Comparison of ENCODE assay signal across 20 cellular contexts in the genomic region with DNA sequence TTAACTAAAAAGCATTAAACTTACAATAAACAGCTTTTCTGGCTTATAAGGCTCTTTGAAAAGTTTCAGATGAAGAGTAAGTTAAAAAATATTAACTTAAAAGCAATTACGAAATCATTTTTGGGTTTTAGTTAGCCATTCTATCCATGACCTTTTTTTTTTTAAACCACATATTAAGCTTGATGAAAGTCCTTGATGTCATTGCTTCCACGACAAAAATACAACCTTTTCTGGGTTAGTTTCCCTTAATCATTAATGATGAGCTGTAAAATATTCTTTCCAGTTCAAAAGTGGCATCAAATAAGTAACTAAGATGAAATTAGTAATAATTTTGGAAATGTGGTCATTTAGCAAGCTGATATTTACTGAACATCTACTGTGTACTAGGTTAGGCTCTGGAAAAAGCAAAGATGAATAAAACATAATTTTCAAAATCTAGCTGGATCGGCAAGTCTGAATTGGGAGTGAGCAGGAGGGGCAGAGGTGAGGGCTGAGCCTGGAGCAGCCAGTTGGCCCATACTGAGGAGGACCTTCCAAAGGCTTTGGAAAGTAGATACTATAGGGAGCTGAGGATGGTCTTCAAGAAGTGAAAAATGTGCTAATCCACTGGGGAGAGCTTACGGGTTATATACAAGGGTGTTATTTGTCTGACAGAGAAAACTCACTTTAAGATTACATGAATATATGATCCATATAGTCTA.
A peak's percentile ranks its signal among the peaks of the same experiment; 100 is the strongest.
DNase-seq lines count a peak whose midpoint lies in the region; ATAC-seq, FAIRE-seq and TF ChIP-seq lines count a peak whose summit lies in the region.
"Had no signal": no experiment of that assay in that cellular context is flagged by ENCODE, and none has a peak within 500 bp of the region (broad histone marks: within the 10 kb centered on the region; RNA-seq: fewer than 3 reads in every experiment).

No MANE protein-coding gene starts in this region.

- H3K9me3 ChIP-seq in IMR-90 (ENCODE audit: control insufficient read depth, insufficient read depth, low read length) (no peaks in the 10 kb centered on the region), esophagus muscularis mucosa (no peaks in the 10 kb centered on the region), muscle layer of duodenum (ENCODE audit: control insufficient read depth in 1 of 2, low read length in 2 of 2) (no peaks in the 10 kb centered on the region), uterus (no peaks in the 10 kb centered on the region)
- H3K9me3 ChIP-seq: right atrium auricular region had no signal

- H2BK120ac ChIP-seq in IMR-90 (ENCODE audit: low read depth, low read length), result 0 out of 2 replicates have a peak overlapping the region, but pooled peaks have one; percentile 3

- H2BK5ac ChIP-seq in IMR-90 (ENCODE audit: low read depth, low read length, poor library complexity, severe bottlenecking), result no peak overlapping the region

- peaks cover 15% of the 10 kb centered on the region for H3K4me1 ChIP-seq in IMR-90 (ENCODE audit: control insufficient read depth, insufficient read depth, low read length)
- peaks cover 3 to 65% (median 51%) of the 10 kb centered on the region in 4 donors for H3K4me1 ChIP-seq in esophagus muscularis mucosa
- H3K4me1 ChIP-seq in muscle layer of duodenum (ENCODE audit: control insufficient read depth in 1 of 2, insufficient read depth in 2 of 2, low read length in 2 of 2), result peaks cover 5 to 22% of the 10 kb centered on the region in 2 donors
- no peaks in the 10 kb centered on the region for H3K4me1 ChIP-seq in uterus

- H3K4me2 ChIP-seq in IMR-90 (ENCODE audit: low read depth, low read length), result no peak overlapping the region

- TF ChIP-seq RAD21 in IMR-90 (IDR thresholded peaks at IDR 0.05; ENCODE audit: low read length), result no peak

- no peaks in the 10 kb centered on the region for H3K9me1 ChIP-seq in IMR-90 (ENCODE audit: insufficient read depth, low read length)

- no peaks in the 10 kb centered on the region for H3K27me3 ChIP-seq in IMR-90 (ENCODE audit: control insufficient read depth, insufficient read depth, low read length)
- no peaks in the 10 kb centered on the region for H3K27me3 ChIP-seq in esophagus muscularis mucosa
- no peaks in the 10 kb centered on the region for H3K27me3 ChIP-seq in muscle layer of duodenum (ENCODE audit: low read depth, low read length)
- H3K27me3 ChIP-seq in uterus, result no peaks in the 10 kb centered on the region
- H3K27me3 ChIP-seq: right atrium auricular region had no signal

- dilution Hi-C loops in IMR-90 (cut with HindIII; ENCODE audit: low sequenced_read_pairs, unreplicated experiment), result no loop called here

- BruUV-seq in IMR-90 (replicated peaks; lab: Mats Ljungman, UMichigan), result no TSS peak

- no peak for TF ChIP-seq EP300 in esophagus muscularis mucosa (IDR thresholded peaks at IDR 0.05)

- no peak overlapping the region for H4K5ac ChIP-seq in IMR-90 (ENCODE audit: low read depth, low read length)

- POLR2A ChIA-PET in IMR-90 (lab: Charles Lee; ENCODE audit: unreplicated experiment), result interaction anchor here (0.6 to 0.7 kb wide), 2 partner anchors 14 to 61 kb away, joined by 3 to 4 read pairs; no protein-coding TSS in a partner anchor

- no peaks in the 10 kb centered on the region for H3K79me1 ChIP-seq in IMR-90 (ENCODE audit: low read depth in 1 of 2, low read length in 2 of 2)

- DNase-seq in IMR-90, result no peak
- no peak for DNase-seq in esophagus muscularis mucosa (ENCODE audit: extremely low spot score)
- DNase-seq in uterus, result no peak
- no peak for DNase-seq in activated T-cell treated with anti-CD3 and anti-CD28 coated beads for 4 hours
- DNase-seq in urothelium cell line (ENCODE audit: low spot score), result no peak
- DNase-seq in NCI-H1930 (lab: John Stamatoyannopoulos, UW), result no peak
- DNase-seq: activated CD4-positive, alpha-beta T cell treated with anti-CD3 and anti-CD28 coated beads, Interleukin-2, amount 50 U/mL, for 48 hours; activated gamma-delta T cell treated with Interleukin-2 at 50 U/mL for 16 hours; CD8-positive, alpha-beta memory T cell; dermis blood vessel endothelial cell; DMS53; GDM1; HFFc6; naive B cell; NCI-H187; NCI-H69; WERI-Rb-1 had no signal

- WGBS in IMR-90 (ENCODE audit: extremely low coverage in 2 of 2, insufficient read length in 1 of 2), 2 experiments, result 63% methylated on average over 1 of the region's 4 CpGs; no CpG with 5 or more reads in 1 of the 2 experiments
- 72% methylated on average over 4 of the region's 4 CpGs for WGBS in esophagus muscularis mucosa

- H3K23ac ChIP-seq in IMR-90 (ENCODE audit: low read depth, low read length), result no peak overlapping the region

- no peaks in the 10 kb centered on the region for H4K20me1 ChIP-seq in IMR-90 (ENCODE audit: insufficient read depth, low read length)

- peak overlapping the region; percentile 44 for H3K18ac ChIP-seq in IMR-90 (ENCODE audit: low read depth, low read length)

- H3K14ac ChIP-seq in IMR-90 (replicated peaks; ENCODE audit: low read depth, low read length), result 0 out of 2 replicates have a peak overlapping the region, but pooled peaks have one; percentile 13

- intact Hi-C loops in IMR-90 (cut with micrococcal nuclease), result no loop called here
- intact Hi-C loops in esophagus muscularis mucosa (cut with DNase I), result no loop called here
- intact Hi-C loops in uterus (cut with DNase I; ENCODE audit: low total_unique reads), result no loop called here

- 0 out of 2 replicates have a peak overlapping the region, but pooled peaks have one; percentile 11 for H2AK5ac ChIP-seq in IMR-90 (ENCODE audit: low read depth, low read length)

- no peak overlapping the region for H2AK9ac ChIP-seq in IMR-90 (replicated peaks; ENCODE audit: low read depth, low read length, poor library complexity)

- no peak overlapping the region for H4K8ac ChIP-seq in IMR-90 (ENCODE audit: low read depth in 2 of 2, low read length in 2 of 2)

- in situ Hi-C loops in IMR-90 (cut with MboI; ENCODE audit: low sequenced_read_pairs), result no loop called here

- H3K36me3 ChIP-seq in IMR-90 (ENCODE audit: control insufficient read depth, insufficient read depth, low read length) (no peaks in the 10 kb centered on the region), esophagus muscularis mucosa (no peaks in the 10 kb centered on the region), muscle layer of duodenum (ENCODE audit: control insufficient read depth in 1 of 2, insufficient read depth in 2 of 2, low read length in 2 of 2) (no peaks in the 10 kb centered on the region), uterus (no peaks in the 10 kb centered on the region)
- H3K36me3 ChIP-seq: right atrium auricular region, WERI-Rb-1 had no signal

- CTCF ChIA-PET in IMR-90 (lab: Yijun Ruan, JAX), result interaction anchor here (0.6 to 1.0 kb wide), 2 partner anchors 9 to 49 kb away, joined by 3 to 6 read pairs; no protein-coding TSS in a partner anchor

- H3K4me3 ChIP-seq in IMR-90 (ENCODE audit: insufficient read depth, low read depth, low read length) (no peak overlapping the region), esophagus muscularis mucosa (no peak overlapping the region), muscle layer of duodenum (ENCODE audit: low read depth in 1 of 2, low read length in 2 of 2) (peak overlapping the region in 1 of 2 donors; percentile 1), uterus (no peak overlapping the region)
- H3K4me3 ChIP-seq: right atrium auricular region had no signal

- no peak overlapping the region for H2AFZ ChIP-seq in IMR-90 (replicated peaks; ENCODE audit: low read length, poor library complexity)

- no peak for TF ChIP-seq CTCF in IMR-90 (conservative IDR thresholded peaks at IDR 0.05; ENCODE audit: low read depth, low read length)
- no peak for TF ChIP-seq CTCF in esophagus muscularis mucosa (IDR thresholded peaks at IDR 0.05)
- TF ChIP-seq CTCF in uterus (IDR thresholded peaks at IDR 0.05), result no peak

- H4K91ac ChIP-seq in IMR-90 (ENCODE audit: insufficient read depth, low read depth, low read length), result no peak overlapping the region

- H3K27ac ChIP-seq in IMR-90 (ENCODE audit: insufficient read depth, low read length) (no peak overlapping the region; the same call in 1 of the 2 replicates), esophagus muscularis mucosa (replicated peaks in 1 of 4) (peak overlapping the region; percentile 64 to 69 (median 67)), muscle layer of duodenum (ENCODE audit: low read length) (peak overlapping the region; percentile 65), uterus (peak overlapping the region; percentile 51 to 52)
- H3K27ac ChIP-seq: right atrium auricular region, WERI-Rb-1 had no signal

- ATAC-seq in IMR-90 (ENCODE audit: low read depth), result no peak

- H2BK20ac ChIP-seq in IMR-90 (ENCODE audit: low read depth, low read length), result no peak overlapping the region

- no peak overlapping the region for H3K56ac ChIP-seq in IMR-90 (ENCODE audit: extremely low read depth, insufficient read depth, low read length)

- no peak overlapping the region for H3K4ac ChIP-seq in IMR-90 (ENCODE audit: low read depth, low read length)

- TF ChIP-seq POLR2A in IMR-90 (IDR thresholded peaks at IDR 0.05; ENCODE audit: low read depth, low read length) (no peak), esophagus muscularis mucosa (IDR thresholded peaks at IDR 0.05; ENCODE audit: low read depth) (no peak), uterus (IDR thresholded peaks at IDR 0.05) (no peak)

- no peak overlapping the region for H3K9ac ChIP-seq in IMR-90 (ENCODE audit: low read depth, low read length)

- H2BK15ac ChIP-seq in IMR-90 (ENCODE audit: low read depth, low read length), result no peak overlapping the region

- no peak for FAIRE-seq in urothelium cell line (lab: Jason Lieb, UNC)
- FAIRE-seq: endothelial cell of umbilical vein had no signal

TF ChIP-seq in IMR-90, 13 proteins besides CTCF, POLR2A, EP300 and RAD21 (continues in another document):
- no peak for TF ChIP-seq CEBPB (IDR thresholded peaks at IDR 0.05; ENCODE audit: low read depth, low read length)
- no peak for TF ChIP-seq CHD1 (IDR thresholded peaks at IDR 0.05; ENCODE audit: low read depth, low read length)
- TF ChIP-seq, protein P1, sequence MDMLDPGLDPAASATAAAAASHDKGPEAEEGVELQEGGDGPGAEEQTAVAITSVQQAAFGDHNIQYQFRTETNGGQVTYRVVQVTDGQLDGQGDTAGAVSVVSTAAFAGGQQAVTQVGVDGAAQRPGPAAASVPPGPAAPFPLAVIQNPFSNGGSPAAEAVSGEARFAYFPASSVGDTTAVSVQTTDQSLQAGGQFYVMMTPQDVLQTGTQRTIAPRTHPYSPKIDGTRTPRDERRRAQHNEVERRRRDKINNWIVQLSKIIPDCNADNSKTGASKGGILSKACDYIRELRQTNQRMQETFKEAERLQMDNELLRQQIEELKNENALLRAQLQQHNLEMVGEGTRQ (IDR thresholded peaks at IDR 0.05; ENCODE audit: low read depth, low read length), result no peak
- no peak for TF ChIP-seq RCOR1 (IDR thresholded peaks at IDR 0.05; ENCODE audit: insufficient replicate concordance, low read length)
- TF ChIP-seq MXI1 (IDR thresholded peaks at IDR 0.05; ENCODE audit: borderline replicate concordance, low read depth, low read length), result no peak
- no peak for TF ChIP-seq BHLHE40 (IDR thresholded peaks at IDR 0.05; ENCODE audit: low read depth, low read length)
